Comparison of ENCODE assay signal across 40 cellular contexts in genomic region chr20:38241201-38241600, GRCh38. TPM values are rescaled to one million over a fixed set of nuclear protein-coding genes. Genes with fewer than 3 reads are reported as not detected.
"Had no signal": no experiment of that assay in that cellular context is flagged by ENCODE, and none has a peak within 500 bp of the region (broad histone marks: within the 10 kb centered on the region; RNA-seq: fewer than 3 reads in every experiment).

No MANE protein-coding gene starts in this region.

- H3K27ac ChIP-seq: adrenal gland, ascending aorta, body of pancreas, breast epithelium, cardiac muscle cell had no signal

- H3K36me3 ChIP-seq: adrenal gland, breast epithelium, cardiac muscle cell had no signal

- DNase-seq: activated effector memory CD4-positive, alpha-beta T cell treated with anti-CD3 and anti-CD28 coated beads, Interleukin-2, amount 50 U/mL, for 16 hours; activated effector memory CD4-positive, alpha-beta T cell treated with Interleukin-2 at 50 U/mL for 16 hours; activated gamma-delta T cell; activated gamma-delta T cell treated with Interleukin-2 at 50 U/mL for 16 hours; activated naive CD4-positive, alpha-beta T cell; activated naive CD4-positive, alpha-beta T cell treated with anti-CD3 and anti-CD28 coated beads for 36 hours; activated naive CD4-positive, alpha-beta T cell treated with anti-CD3 and anti-CD28 coated beads, Interleukin-2, amount 10 ng/mL, durations not matched to agents 7 days and 5 days; activated naive CD4-positive, alpha-beta T cell treated with anti-CD3 and anti-CD28 coated beads, Interleukin-2, amount 50 U/mL, for 16 hours; activated naive CD4-positive, alpha-beta T cell treated with Interleukin-2 at 50 U/mL for 16 hours; activated naive CD8-positive, alpha-beta T cell treated with anti-CD3 and anti-CD28 coated beads for 36 hours; activated naive CD8-positive, alpha-beta T cell treated with anti-CD3 and anti-CD28 coated beads, Interleukin-2, amount 10 ng/mL, durations not matched to agents 7 days and 5 days; activated naive CD8-positive, alpha-beta T cell treated with anti-CD3 and anti-CD28 coated beads, Interleukin-2, amount 50 U/mL, for 24 hours; activated T-cell treated with anti-CD3 and anti-CD28 coated beads for 4 hours; activated T-cell treated with anti-CD3 and anti-CD28 coated beads, Interleukin-2, amount 50 U/mL, for 1 hour; activated T-cell treated with anti-CD3 and anti-CD28 coated beads, Interleukin-2, amount 50 U/mL, for 24 hours; activated T-cell treated with anti-CD3 and anti-CD28 coated beads, Interleukin-2, amount 50 U/mL, for 4 hours; activated T-cell treated with anti-CD3 and anti-CD28 coated beads, Interleukin-2, amount 50 U/mL, for 48 hours; activated T-cell treated with anti-CD3 and anti-CD28 coated beads, Interleukin-2, amount 50 U/mL, for 72 hours; adrenal gland; amniotic stem cell; amygdala; anterior cingulate cortex; body of pancreas; brain microvascular endothelial cell; caudate nucleus; central memory CD4-positive, alpha-beta T cell; cerebellar nuclear complex had no signal

- H3K4me3 Mint-ChIP-seq: activated naive CD4-positive, alpha-beta T cell treated with anti-CD3 and anti-CD28 coated beads for 36 hours; activated naive CD4-positive, alpha-beta T cell treated with anti-CD3 and anti-CD28 coated beads, Interleukin-2, amount 10 ng/mL, durations not matched to agents 7 days and 5 days; activated naive CD4-positive, alpha-beta T cell treated with anti-CD3 and anti-CD28 coated beads, Interleukin-2, amount 50 U/mL, for 24 hours; activated naive CD8-positive, alpha-beta T cell; activated naive CD8-positive, alpha-beta T cell treated with anti-CD3 and anti-CD28 coated beads for 36 hours; activated naive CD8-positive, alpha-beta T cell treated with anti-CD3 and anti-CD28 coated beads, Interleukin-2, amount 10 ng/mL, durations not matched to agents 7 days and 5 days; activated naive CD8-positive, alpha-beta T cell treated with anti-CD3 and anti-CD28 coated beads, Interleukin-2, amount 50 U/mL, for 24 hours; activated T-cell treated with anti-CD3 and anti-CD28 coated beads, Interleukin-2, amount 50 U/mL, for 24 hours; activated T-cell treated with anti-CD3 and anti-CD28 coated beads, Interleukin-2, amount 50 U/mL, for 4 hours; activated T-cell treated with anti-CD3 and anti-CD28 coated beads, Interleukin-2, amount 50 U/mL, for 72 hours; activated T-helper 1 cell treated with anti-CD3 and anti-CD28 coated beads, Interleukin-12 subunit alpha, Interleukin-12 subunit beta, Interleukin-2, Interleukin-4 antibody, amounts not matched to agents 30 ng/mL and 10 ng/mL and 1 ng/mL, durations not matched to agents 14 hours and 24 hours and 36 hours; activated T-helper 17 cell treated with anti-CD3 and anti-CD28 coated beads, Interleukin-2, amount 50 U/mL, for 72 hours; brain; central memory CD8-positive, alpha-beta T cell had no signal

- H3K27ac Mint-ChIP-seq: activated naive CD4-positive, alpha-beta T cell treated with anti-CD3 and anti-CD28 coated beads for 36 hours; activated naive CD4-positive, alpha-beta T cell treated with anti-CD3 and anti-CD28 coated beads, Interleukin-2, amount 10 ng/mL, durations not matched to agents 7 days and 5 days; activated naive CD4-positive, alpha-beta T cell treated with anti-CD3 and anti-CD28 coated beads, Interleukin-2, amount 50 U/mL, for 24 hours; activated naive CD4-positive, alpha-beta T cell treated with anti-CD3 and anti-CD28 coated beads, Interleukin-2, amount 50 U/mL, for 72 hours; activated naive CD8-positive, alpha-beta T cell; activated naive CD8-positive, alpha-beta T cell treated with anti-CD3 and anti-CD28 coated beads for 36 hours; activated naive CD8-positive, alpha-beta T cell treated with anti-CD3 and anti-CD28 coated beads, Interleukin-2, amount 10 ng/mL, durations not matched to agents 7 days and 5 days; activated naive CD8-positive, alpha-beta T cell treated with anti-CD3 and anti-CD28 coated beads, Interleukin-2, amount 50 U/mL, for 24 hours; activated T-cell treated with anti-CD3 and anti-CD28 coated beads, Interleukin-2, amount 50 U/mL, for 24 hours; activated T-cell treated with anti-CD3 and anti-CD28 coated beads, Interleukin-2, amount 50 U/mL, for 72 hours; activated T-helper 1 cell treated with anti-CD3 and anti-CD28 coated beads, Interleukin-12 subunit alpha, Interleukin-12 subunit beta, Interleukin-2, Interleukin-4 antibody, amounts not matched to agents 30 ng/mL and 10 ng/mL and 1 ng/mL, durations not matched to agents 14 hours and 24 hours and 36 hours; activated T-helper 17 cell treated with anti-CD3 and anti-CD28 coated beads, Interleukin-2, amount 50 U/mL, for 72 hours; activated T-helper 2 cell treated with anti-CD3 and anti-CD28 coated beads, Interferon-gamma antibody, Interleukin-2, Interleukin-4, amounts not matched to agents 10 μg/mL and 5 μg/mL and 100 μg/mL, durations not matched to agents 14 hours and 24 hours and 36 hours; brain had no signal

- H3K4me1 ChIP-seq: adrenal gland, body of pancreas, breast epithelium had no signal

- ATAC-seq: activated naive CD4-positive, alpha-beta T cell treated with anti-CD3 and anti-CD28 coated beads, Interleukin-2, amount 50 U/mL, for 72 hours; activated naive CD8-positive, alpha-beta T cell treated with anti-CD3 and anti-CD28 coated beads, Interleukin-2, amount 50 U/mL, for 24 hours; activated T-cell treated with anti-CD3 and anti-CD28 coated beads, Interleukin-2, amount 50 U/mL, for 4 hours; activated T-cell treated with anti-CD3 and anti-CD28 coated beads, Interleukin-2, amount 50 U/mL, for 72 hours; activated T-helper 17 cell treated with anti-CD3 and anti-CD28 coated beads, Interleukin-2, amount 50 U/mL, for 72 hours; body of pancreas had no signal

- H3K36me3 Mint-ChIP-seq: activated naive CD4-positive, alpha-beta T cell treated with anti-CD3 and anti-CD28 coated beads, Interleukin-2, amount 10 ng/mL, durations not matched to agents 7 days and 5 days; activated naive CD4-positive, alpha-beta T cell treated with anti-CD3 and anti-CD28 coated beads, Interleukin-2, amount 50 U/mL, for 24 hours; activated naive CD8-positive, alpha-beta T cell; activated naive CD8-positive, alpha-beta T cell treated with anti-CD3 and anti-CD28 coated beads, Interleukin-2, amount 10 ng/mL, durations not matched to agents 7 days and 5 days had no signal

- FAIRE-seq: astrocyte, bronchial epithelial cell had no signal

- H3K27me3 ChIP-seq: adrenal gland, ascending aorta, body of pancreas, brain microvascular endothelial cell, breast epithelium, cardiac muscle cell had no signal

- H3K4me1 Mint-ChIP-seq: activated naive CD4-positive, alpha-beta T cell treated with anti-CD3 and anti-CD28 coated beads, Interleukin-2, amount 10 ng/mL, durations not matched to agents 7 days and 5 days; activated naive CD4-positive, alpha-beta T cell treated with anti-CD3 and anti-CD28 coated beads, Interleukin-2, amount 50 U/mL, for 24 hours; activated naive CD8-positive, alpha-beta T cell treated with anti-CD3 and anti-CD28 coated beads for 36 hours; activated naive CD8-positive, alpha-beta T cell treated with anti-CD3 and anti-CD28 coated beads, Interleukin-2, amount 10 ng/mL, durations not matched to agents 7 days and 5 days; activated naive CD8-positive, alpha-beta T cell treated with anti-CD3 and anti-CD28 coated beads, Interleukin-2, amount 50 U/mL, for 24 hours; activated T-helper 17 cell treated with anti-CD3 and anti-CD28 coated beads, Interleukin-2, amount 50 U/mL, for 72 hours; central memory CD8-positive, alpha-beta T cell had no signal

- H3K4me3 ChIP-seq: adrenal gland, ascending aorta, body of pancreas, breast epithelium, cardiac muscle cell had no signal

RNA-seq across cellular contexts. Expression of gene KIAA1755, which starts 19.3 kb away (rescaled TPM):
- total RNA-seq: activated naive CD4-positive, alpha-beta T cell treated with anti-CD3 and anti-CD28 coated beads for 36 hours; activated naive CD4-positive, alpha-beta T cell treated with anti-CD3 and anti-CD28 coated beads, Interleukin-2, amount 50 U/mL, for 72 hours; activated naive CD8-positive, alpha-beta T cell treated with anti-CD3 and anti-CD28 coated beads for 36 hours; activated naive CD8-positive, alpha-beta T cell treated with anti-CD3 and anti-CD28 coated beads, Interleukin-2, amount 10 ng/mL, durations not matched to agents 7 days and 5 days; activated T-cell treated with anti-CD3 and anti-CD28 coated beads, Interleukin-2, amount 50 U/mL, for 4 hours; activated T-cell treated with anti-CD3 and anti-CD28 coated beads, Interleukin-2, amount 50 U/mL, for 72 hours; activated T-helper 1 cell treated with anti-CD3 and anti-CD28 coated beads, Interleukin-12 subunit alpha, Interleukin-12 subunit beta, Interleukin-2, Interleukin-4 antibody, amounts not matched to agents 30 ng/mL and 10 ng/mL and 1 ng/mL, durations not matched to agents 14 hours and 24 hours and 36 hours; activated T-helper 17 cell treated with anti-CD3 and anti-CD28 coated beads, Interleukin-2, amount 50 U/mL, for 72 hours; activated T-helper 2 cell treated with anti-CD3 and anti-CD28 coated beads, Interferon-gamma antibody, Interleukin-2, Interleukin-4, amounts not matched to agents 10 μg/mL and 5 μg/mL and 100 μg/mL, durations not matched to agents 14 hours and 24 hours and 36 hours; bronchial epithelial cell; cardiac muscle cell had no signal
- polyA plus RNA-seq: cardiac muscle cell had no signal
